In the genomic region with DNA sequence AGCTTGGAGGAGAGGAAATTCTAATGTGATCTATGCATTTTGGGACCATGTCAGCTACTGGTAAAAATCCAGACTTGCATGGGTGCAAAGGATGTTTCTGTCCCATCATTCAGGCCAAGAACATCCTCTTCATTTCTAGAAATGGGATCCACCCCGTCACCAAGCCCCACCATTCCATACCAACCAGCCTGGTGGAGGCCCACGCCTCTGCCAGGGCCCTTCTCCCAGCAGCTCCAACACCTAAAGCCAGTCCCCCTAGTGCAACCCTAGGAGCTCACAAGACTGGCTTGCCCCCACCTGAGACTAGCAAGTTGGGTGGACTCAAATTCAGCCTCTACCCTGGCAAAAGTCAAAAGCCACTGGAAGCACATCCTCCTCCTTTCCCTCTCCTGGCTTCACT, we compare ENCODE assay signal across 10 cellular contexts. TPM values are rescaled to one million over a fixed set of nuclear protein-coding genes. Genes with fewer than 3 reads are reported as not detected.
DNase-seq lines count a peak whose midpoint lies in the region; TF ChIP-seq lines count a peak whose summit lies in the region.
"Had no signal": no experiment of that assay in that cellular context is flagged by ENCODE, and none has a peak within 500 bp of the region (broad histone marks: within the 10 kb centered on the region; RNA-seq: fewer than 3 reads in every experiment).

No MANE protein-coding gene starts in this region.

- peaks cover 0 to 62% (median 50%) of the 10 kb centered on the region in 4 donors for H3K4me1 ChIP-seq in sigmoid colon

- no peak for TF ChIP-seq POLR2A in sigmoid colon (IDR thresholded peaks at IDR 0.05)

- no peak for DNase-seq in GM06990 (ENCODE audit: extremely low read depth, insufficient read length)
- no peak for DNase-seq in SK-N-MC (ENCODE audit: low read depth, low spot score)
- peak in 1 of 2 donors; percentile 13 for DNase-seq in foreskin fibroblast
- no peak for DNase-seq in sigmoid colon
- no peak for DNase-seq in NCI-H526 treated with DMSO at 0.1 percent for 48 hours (lab: John Stamatoyannopoulos, UW)
- DNase-seq in NCI-H345 (lab: John Stamatoyannopoulos, UW): no peak
- DNase-seq in GM20000 (ENCODE audit: low spot score): no peak
- no peak for DNase-seq in activated T-helper 2 cell treated with anti-CD3 and anti-CD28 coated beads, Interferon-gamma antibody, Interleukin-2, Interleukin-4, amounts not matched to agents 10 μg/mL and 5 μg/mL and 100 μg/mL, durations not matched to agents 14 hours and 24 hours and 36 hours (ENCODE audit: low spot score)
- DNase-seq: NCI-H446 had no signal

- H3K4me1 Mint-ChIP-seq in activated T-helper 2 cell treated with anti-CD3 and anti-CD28 coated beads, Interferon-gamma antibody, Interleukin-2, Interleukin-4, amounts not matched to agents 10 μg/mL and 5 μg/mL and 100 μg/mL, durations not matched to agents 14 hours and 24 hours and 36 hours (ENCODE audit: low read depth): peaks cover 6% of the 10 kb centered on the region

- no peak overlapping the region for H3K27ac Mint-ChIP-seq in activated T-helper 2 cell treated with anti-CD3 and anti-CD28 coated beads, Interferon-gamma antibody, Interleukin-2, Interleukin-4, amounts not matched to agents 10 μg/mL and 5 μg/mL and 100 μg/mL, durations not matched to agents 14 hours and 24 hours and 36 hours

- H3K9me3 Mint-ChIP-seq in activated T-helper 2 cell treated with anti-CD3 and anti-CD28 coated beads, Interferon-gamma antibody, Interleukin-2, Interleukin-4, amounts not matched to agents 10 μg/mL and 5 μg/mL and 100 μg/mL, durations not matched to agents 14 hours and 24 hours and 36 hours: no peaks in the 10 kb centered on the region

- H3K27me3 Mint-ChIP-seq in activated T-helper 2 cell treated with anti-CD3 and anti-CD28 coated beads, Interferon-gamma antibody, Interleukin-2, Interleukin-4, amounts not matched to agents 10 μg/mL and 5 μg/mL and 100 μg/mL, durations not matched to agents 14 hours and 24 hours and 36 hours (ENCODE audit: low read depth): peaks cover 82% of the 10 kb centered on the region

- H3K36me3 ChIP-seq in GM06990 (ENCODE audit: control insufficient read depth, insufficient read depth, low read length) (no peaks in the 10 kb centered on the region), SK-N-MC (ENCODE audit: insufficient read depth, low read length) (no peaks in the 10 kb centered on the region), sigmoid colon (no peaks in the 10 kb centered on the region)

- H3K27ac ChIP-seq in SK-N-MC: no peak overlapping the region
- no peak overlapping the region for H3K27ac ChIP-seq in sigmoid colon

- H3K4me3 Mint-ChIP-seq in activated T-helper 2 cell treated with anti-CD3 and anti-CD28 coated beads, Interferon-gamma antibody, Interleukin-2, Interleukin-4, amounts not matched to agents 10 μg/mL and 5 μg/mL and 100 μg/mL, durations not matched to agents 14 hours and 24 hours and 36 hours (ENCODE audit: low read depth): no peak overlapping the region

- H3K4me3 ChIP-seq in GM06990 (replicated peaks; ENCODE audit: low read depth, low read length) (peak overlapping the region; percentile 8; the same call in 1 of the 2 replicates), SK-N-MC (peak overlapping the region; percentile 86), foreskin fibroblast (ENCODE audit: low read depth in 1 of 2, low read length in 2 of 2) (peak overlapping the region; percentile 74 to 90), sigmoid colon (peak overlapping the region in 3 of 4 donors; percentile 69 to 79 (median 72))

- H3K36me3 Mint-ChIP-seq in activated T-helper 2 cell treated with anti-CD3 and anti-CD28 coated beads, Interferon-gamma antibody, Interleukin-2, Interleukin-4, amounts not matched to agents 10 μg/mL and 5 μg/mL and 100 μg/mL, durations not matched to agents 14 hours and 24 hours and 36 hours (ENCODE audit: low read depth): no peaks in the 10 kb centered on the region

- intact Hi-C loops in sigmoid colon (cut with DNase I): no loop called here
- intact Hi-C loops in activated T-helper 2 cell treated with anti-CD3 and anti-CD28 coated beads, Interferon-gamma antibody, Interleukin-2, Interleukin-4, amounts not matched to agents 10 μg/mL and 5 μg/mL and 100 μg/mL, durations not matched to agents 14 hours and 24 hours and 36 hours (cut with micrococcal nuclease): no loop called here

- no peak overlapping the region for H3K9ac ChIP-seq in SK-N-MC (ENCODE audit: insufficient read length)

- no peak for TF ChIP-seq CTCF in GM06990 (IDR thresholded peaks at IDR 0.05; ENCODE audit: insufficient read depth, low read length, poor library complexity, severe bottlenecking)
- no peak for TF ChIP-seq CTCF in foreskin fibroblast (IDR thresholded peaks at IDR 0.05; ENCODE audit: low read depth, low read length)
- no peak for TF ChIP-seq CTCF in sigmoid colon (IDR thresholded peaks at IDR 0.05)
- no peak for TF ChIP-seq CTCF in GM20000 (IDR thresholded peaks at IDR 0.05; ENCODE audit: extremely low read depth, missing control alignments)

- 72 to 79% methylated on average over 2 of the region's 2 CpGs for WGBS in sigmoid colon, 2 donors

- H3K9me3 ChIP-seq in SK-N-MC (ENCODE audit: low read depth, low read length): no peaks in the 10 kb centered on the region
- H3K9me3 ChIP-seq in sigmoid colon: no peaks in the 10 kb centered on the region

- TF ChIP-seq EP300 in sigmoid colon (IDR thresholded peaks at IDR 0.05): no peak

- H3K27me3 ChIP-seq in GM06990 (replicated peaks; ENCODE audit: control insufficient read depth, insufficient read depth, low read length) (no peaks in the 10 kb centered on the region), sigmoid colon (no peaks in the 10 kb centered on the region)

RNA-seq across cellular contexts. Expression of a gene that starts 1.9 kb away (rescaled TPM):
- total RNA-seq in sigmoid colon: 10 to 100 TPM; 27.5 to 46.8 (median 33.6) TPM
- polyA plus RNA-seq in sigmoid colon: 10 to 100 TPM; 14.8 to 26.9 (median 16.8) TPM
- 2.2 and 3.1 TPM in 2 replicates for total RNA-seq in activated T-helper 2 cell treated with anti-CD3 and anti-CD28 coated beads, Interferon-gamma antibody, Interleukin-2, Interleukin-4, amounts not matched to agents 10 μg/mL and 5 μg/mL and 100 μg/mL, durations not matched to agents 14 hours and 24 hours and 36 hours

RNA-seq across cellular contexts. Expression of a gene that starts 55.9 kb away (rescaled TPM):
- not detected for total RNA-seq in sigmoid colon
- polyA plus RNA-seq in sigmoid colon: under 1 TPM in 1 of 3 donors, not detected in 2; 0.03 TPM
- not detected in 2 replicates for total RNA-seq in activated T-helper 2 cell treated with anti-CD3 and anti-CD28 coated beads, Interferon-gamma antibody, Interleukin-2, Interleukin-4, amounts not matched to agents 10 μg/mL and 5 μg/mL and 100 μg/mL, durations not matched to agents 14 hours and 24 hours and 36 hours
- polyA plus RNA-seq: adipose tissue had no signal

Comparison
In these comparisons a context has a peak if more than half of its experiments do, and no peak if none do; other contexts are left out.
1. H3K4me3 ChIP-seq: peak in every context shown above with its lines; median percentile 86 in SK-N-MC; 82 in foreskin fibroblast; 72 in sigmoid colon; 8 in GM06990.